8 cellular contexts compared by ENCODE assay signal in genomic region chr11:35391922-35392813, GRCh38. TPM values are rescaled to one million over a fixed set of nuclear protein-coding genes. Genes with fewer than 3 reads are reported as not detected.
DNase-seq lines count a peak whose midpoint lies in the region; ATAC-seq and TF ChIP-seq lines count a peak whose summit lies in the region.

No MANE protein-coding gene starts in this region.

- no peak overlapping the region for H3K27ac Mint-ChIP-seq in activated CD4-positive, alpha-beta memory T cell treated with anti-CD3 and anti-CD28 coated beads, Interleukin-2, amount 10 ng/mL, durations not matched to agents 7 days and 5 days

- peaks cover 23% of the 10 kb centered on the region for H3K4me1 ChIP-seq in lower lobe of right lung

- H3K27ac ChIP-seq in dorsolateral prefrontal cortex, result peak overlapping the region in 23 of 59 donors; percentile 6 to 68 (median 38)
- peak overlapping the region; percentile 38 for H3K27ac ChIP-seq in lower lobe of right lung

- no peaks in the 10 kb centered on the region for H3K9me3 Mint-ChIP-seq in activated CD4-positive, alpha-beta memory T cell treated with anti-CD3 and anti-CD28 coated beads, Interleukin-2, amount 10 ng/mL, durations not matched to agents 7 days and 5 days

- TF ChIP-seq CTCF in GM12874 (IDR thresholded peaks at IDR 0.05; ENCODE audit: insufficient read depth, low read depth, low read length), result peak; percentile 80
- peak; percentile 72 to 95 (median 86) for TF ChIP-seq CTCF in dorsolateral prefrontal cortex (IDR thresholded peaks at IDR 0.05 in 54 of 56, conservative IDR thresholded peaks at IDR 0.05 in 2 of 56; ENCODE audit: low read depth in 1 of 56, partially characterized antibody in 56 of 56)
- TF ChIP-seq CTCF in lower lobe of right lung (IDR thresholded peaks at IDR 0.05), result peak; percentile 92

- H3K36me3 Mint-ChIP-seq in activated CD4-positive, alpha-beta memory T cell treated with anti-CD3 and anti-CD28 coated beads, Interleukin-2, amount 10 ng/mL, durations not matched to agents 7 days and 5 days (ENCODE audit: low read depth), result no peaks in the 10 kb centered on the region

- peak overlapping the region in 9 of 59 donors; percentile 2 to 42 (median 12) for H3K4me3 ChIP-seq in dorsolateral prefrontal cortex
- peak overlapping the region; percentile 7 for H3K4me3 ChIP-seq in lower lobe of right lung

- H3K27me3 ChIP-seq in dorsolateral prefrontal cortex (no peaks in the 10 kb centered on the region), lower lobe of right lung (ENCODE audit: low read depth) (no peaks in the 10 kb centered on the region)

- H3K4me3 Mint-ChIP-seq in activated CD4-positive, alpha-beta memory T cell treated with anti-CD3 and anti-CD28 coated beads, Interleukin-2, amount 10 ng/mL, durations not matched to agents 7 days and 5 days, result no peak overlapping the region

- H3K4me1 Mint-ChIP-seq in activated CD4-positive, alpha-beta memory T cell treated with anti-CD3 and anti-CD28 coated beads, Interleukin-2, amount 10 ng/mL, durations not matched to agents 7 days and 5 days, result peaks cover 19% of the 10 kb centered on the region

- ATAC-seq in HG03139 (IDR thresholded peaks at IDR 0.05; ENCODE audit: unreplicated experiment) (peak; percentile 69), lower lobe of right lung (peak; percentile 88 to 89), HG03439 (IDR thresholded peaks at IDR 0.05; ENCODE audit: unreplicated experiment) (no peak)

- peak; percentile 68 to 91 for DNase-seq in NCI-H526 (lab: John Stamatoyannopoulos, UW)
- DNase-seq in activated CD4-positive, alpha-beta memory T cell treated with anti-CD3 and anti-CD28 coated beads, Interleukin-2, amount 10 ng/mL, durations not matched to agents 7 days and 5 days, result peak; percentile 84
- peak; percentile 63 to 85 (median 73) for DNase-seq in dorsolateral prefrontal cortex
- peak; percentile 84 for DNase-seq in lower lobe of right lung
- DNase-seq in stimulated activated CD4-positive, alpha-beta T cell treated with anti-CD3 and anti-CD28 coated beads, TNF-alpha, amount 100 ng/mL, for 24 hours (ENCODE audit: low read depth in 3 of 3), result peak; percentile 75 to 86 (median 84)

- POLR2A ChIA-PET in activated CD4-positive, alpha-beta memory T cell treated with anti-CD3 and anti-CD28 coated beads, Interleukin-2, amount 10 ng/mL, durations not matched to agents 7 days and 5 days (lab: Charles Lee), result interaction anchor here (1.3 kb wide), 1 partner anchor 252 kb away, joined by 3 read pairs; no protein-coding TSS in a partner anchor

- H3K27me3 Mint-ChIP-seq in activated CD4-positive, alpha-beta memory T cell treated with anti-CD3 and anti-CD28 coated beads, Interleukin-2, amount 10 ng/mL, durations not matched to agents 7 days and 5 days, result peaks cover 18% of the 10 kb centered on the region

- H3K36me3 ChIP-seq in lower lobe of right lung, result no peaks in the 10 kb centered on the region

- intact Hi-C loops in dorsolateral prefrontal cortex (cut with DNase I) (loop anchor here (2.0 to 5.0 kb wide), 5 partner anchors 155 to 805 kb away; no protein-coding TSS in a partner anchor), lower lobe of right lung (cut with DNase I) (no loop called here)

- no peaks in the 10 kb centered on the region for H3K9me3 ChIP-seq in lower lobe of right lung

- CTCF ChIA-PET in activated CD4-positive, alpha-beta memory T cell treated with anti-CD3 and anti-CD28 coated beads, Interleukin-2, amount 10 ng/mL, durations not matched to agents 7 days and 5 days (lab: Charles Lee), result interaction anchor here (0.8 to 4.2 kb wide), 25 partner anchors 10 to 880 kb away, joined by 3 to 42 read pairs (median 5); no protein-coding TSS in a partner anchor

RNA-seq across cellular contexts. Expression of gene SLC1A2, which starts 27.2 kb away (rescaled TPM):
- not detected for total RNA-seq in activated CD4-positive, alpha-beta memory T cell treated with anti-CD3 and anti-CD28 coated beads, Interleukin-2, amount 10 ng/mL, durations not matched to agents 7 days and 5 days
- 1,000 to 10,000 TPM in 105 of 120 experiments, 100 to 1,000 TPM in 15; 500 to 4,588 (median 1,344) TPM for total RNA-seq in dorsolateral prefrontal cortex
- 3.4 TPM for total RNA-seq in lower lobe of right lung

Comparison
In these comparisons a context has a peak if more than half of its experiments do, and no peak if none do; other contexts are left out.
1. RNA of gene SLC1A2, which starts 27.2 kb away (total RNA-seq): 500 to 4,588 TPM in dorsolateral prefrontal cortex; 3.4 TPM in lower lobe of right lung (single experiment) and not detected in activated CD4-positive, alpha-beta memory T cell treated with anti-CD3 and anti-CD28 coated beads, Interleukin-2, amount 10 ng/mL, durations not matched to agents 7 days and 5 days; every median in the first group is over 100 times any median in the second.
2. Peak in every context shown above with its lines, with median percentiles within 50 percentile points of each other: CTCF ChIP-seq and DNase-seq.